ENCODE assay signal across 1 cellular context in genomic region chr3:197949767-197950660, GRCh38.
A peak's percentile ranks its signal among the peaks of the same experiment; 100 is the strongest.
TF ChIP-seq lines count a peak whose summit lies in the region.

Gene RPL35A, plus strand, starts transcription at chr3:197950190. Its CDS starts 778 bp downstream, at chr3:197950968.

TF ChIP-seq in GM12878, 131 proteins besides CTCF, POLR2A, EP300 and RAD21 (continued from another document and continues in another):
- TF ChIP-seq E4F1 (IDR thresholded peaks at IDR 0.05; ENCODE audit: borderline replicate concordance, partially characterized antibody) (no peak), CBFB (IDR thresholded peaks at IDR 0.05; ENCODE audit: low read depth) (peak; percentile 94), PML (IDR thresholded peaks at IDR 0.05; ENCODE audit: low read length) (peak; percentile 98), FOS (IDR thresholded peaks at IDR 0.05; ENCODE audit: borderline replicate concordance, extremely low read depth, insufficient read length) (no peak), RELA (IDR thresholded peaks at IDR 0.05; ENCODE audit: borderline replicate concordance, partially characterized antibody) (peak; percentile 69), RAD51 (IDR thresholded peaks at IDR 0.05) (peak; percentile 54), NKRF (conservative IDR thresholded peaks at IDR 0.05) (peak; percentile 84), MTA2 (IDR thresholded peaks at IDR 0.05; ENCODE audit: low read depth) (peak; percentile 24), SMC3 (IDR thresholded peaks at IDR 0.05; ENCODE audit: borderline replicate concordance, low read length) (peak; percentile 18; the same call in 1 of the 2 replicates), RCOR1 (conservative IDR thresholded peaks at IDR 0.05; ENCODE audit: low read depth, low read length) (no peak), ESRRA (IDR thresholded peaks at IDR 0.05; ENCODE audit: low read length) (no peak; the same call in 1 of the 2 replicates), MEF2A (IDR thresholded peaks at IDR 0.05; ENCODE audit: insufficient read depth, low read depth, low read length) (0 out of 2 replicates have a peak, but pooled peaks have one; percentile 20), ZBTB40 (IDR thresholded peaks at IDR 0.05; ENCODE audit: borderline replicate concordance) (peak; percentile 93), HSF1 (IDR thresholded peaks at IDR 0.05; ENCODE audit: low read depth, low read length) (peak; percentile 43; the same call in 1 of the 2 replicates), JUNB (IDR thresholded peaks at IDR 0.05) (0 out of 2 replicates have a peak, but pooled peaks have one; percentile 9), EED (IDR thresholded peaks at IDR 0.05; ENCODE audit: low read depth) (no peak), RFX5 (IDR thresholded peaks at IDR 0.05; ENCODE audit: low read depth, low read length) (peak; percentile 42; the same call in 1 of the 2 replicates), REST (IDR thresholded peaks at IDR 0.05; ENCODE audit: low read depth, low read length) (no peak), ASH2L (IDR thresholded peaks at IDR 0.05; ENCODE audit: borderline replicate concordance, low read depth) (no peak), RB1 (IDR thresholded peaks at IDR 0.05; ENCODE audit: borderline replicate concordance) (peak; percentile 87; the same call in 1 of the 2 replicates), NBN (IDR thresholded peaks at IDR 0.05) (peak; percentile 91), LARP7 (IDR thresholded peaks at IDR 0.05) (peak; percentile 82), IRF5 (IDR thresholded peaks at IDR 0.05; ENCODE audit: borderline replicate concordance) (peak; percentile 99), HDAC6 (IDR thresholded peaks at IDR 0.05; ENCODE audit: unreplicated experiment) (no peak), ZBTB33 (IDR thresholded peaks at IDR 0.05) (peak; percentile 86; the same call in 1 of the 2 replicates), E2F8 (IDR thresholded peaks at IDR 0.05; ENCODE audit: low read depth, partially characterized antibody) (peak; percentile 48), CHD2 (IDR thresholded peaks at IDR 0.05; ENCODE audit: borderline replicate concordance, low read depth, low read length) (peak; percentile 33; the same call in 1 of the 2 replicates), NR2C1 (IDR thresholded peaks at IDR 0.05) (peak; percentile 53), YBX1 (IDR thresholded peaks at IDR 0.05) (no peak), STAT1 (conservative IDR thresholded peaks at IDR 0.05) (peak; percentile 83; the same call in 1 of the 2 replicates), BCL3 (IDR thresholded peaks at IDR 0.05; ENCODE audit: borderline replicate concordance, insufficient read depth, low read depth, low read length, poor library complexity, severe bottlenecking) (no peak), IRF4 (IDR thresholded peaks at IDR 0.05; ENCODE audit: low read depth, low read length) (0 out of 2 replicates have a peak, but pooled peaks have one; percentile 25), YY1 (IDR thresholded peaks at IDR 0.05; ENCODE audit: low read depth, low read length) (peak; percentile 99), ZNF384 (IDR thresholded peaks at IDR 0.05; ENCODE audit: borderline replicate concordance, low read depth, low read length) (no peak), MXI1 (IDR thresholded peaks at IDR 0.05; ENCODE audit: low read depth, low read length) (peak; percentile 97), ETV6 (conservative IDR thresholded peaks at IDR 0.05 in 1 of 2, IDR thresholded peaks at IDR 0.05 in 1 of 2; ENCODE audit: borderline replicate concordance in 1 of 2, low read depth in 1 of 2) (no peak)
